In the genomic region with DNA sequence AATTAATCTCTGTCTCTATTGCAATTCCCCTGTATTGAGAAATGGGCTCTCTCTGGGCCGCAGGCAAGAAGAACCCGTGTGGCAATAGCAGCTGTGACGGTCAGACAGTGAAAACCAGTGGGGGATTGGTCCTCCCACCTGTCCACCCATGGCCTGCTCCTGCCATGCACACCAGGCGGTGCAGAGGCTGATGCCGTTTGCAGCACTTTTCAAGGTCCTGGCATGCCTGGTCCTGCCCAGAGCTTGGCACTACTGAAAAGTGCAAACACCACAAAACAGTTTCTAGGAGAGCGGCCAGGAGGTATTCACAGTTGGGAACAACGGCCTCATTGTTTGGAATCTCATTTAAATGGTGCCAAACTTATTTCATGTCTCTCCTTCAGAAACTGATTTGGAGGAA, we compare ENCODE assay signal across 11 cellular contexts. TPM values are rescaled to one million over a fixed set of nuclear protein-coding genes. Genes with fewer than 3 reads are reported as not detected.
DNase-seq lines count a peak whose midpoint lies in the region; ATAC-seq and TF ChIP-seq lines count a peak whose summit lies in the region.
"Had no signal": no experiment of that assay in that cellular context is flagged by ENCODE, and none has a peak within 500 bp of the region (broad histone marks: within the 10 kb centered on the region; RNA-seq: fewer than 3 reads in every experiment).

No MANE protein-coding gene starts in this region.

- TF ChIP-seq CTCF in type B pancreatic cell (conservative IDR thresholded peaks at IDR 0.05), result no peak

- H3K27ac Mint-ChIP-seq in type B pancreatic cell, result no peak overlapping the region
- H3K27ac Mint-ChIP-seq in activated naive CD4-positive, alpha-beta T cell treated with anti-CD3 and anti-CD28 coated beads, Interleukin-2, amount 50 U/mL, for 72 hours, result no peak overlapping the region
- H3K27ac Mint-ChIP-seq: memory B cell had no signal

- no peaks in the 10 kb centered on the region for H3K27me3 Mint-ChIP-seq in type B pancreatic cell
- H3K27me3 Mint-ChIP-seq: memory B cell had no signal

- DNase-seq in Right ventricle myocardium superior (no peak), cardiac septum (ENCODE audit: low spot score) (no peak), amygdala (lab: John Stamatoyannopoulos, UW) (peak in 53 of 56 donors; percentile 1 to 83 (median 50)), left colon (peak; percentile 31 to 47), type B pancreatic cell (ENCODE audit: extremely low spot score, unreplicated experiment) (no peak)
- no peak for DNase-seq in activated naive CD4-positive, alpha-beta T cell treated with anti-CD3 and anti-CD28 coated beads, Interleukin-2, amount 50 U/mL, for 72 hours (ENCODE audit: low spot score in 2 of 2)
- DNase-seq: ACHN, NCI-H2029 had no signal

- peak overlapping the region; percentile 39 for H3K4me3 Mint-ChIP-seq in type B pancreatic cell
- H3K4me3 Mint-ChIP-seq: memory B cell had no signal

- ATAC-seq in Right ventricle myocardium superior (ENCODE audit: poor library complexity) (peak; percentile 83), left colon (peak; percentile 86), HG03521 (IDR thresholded peaks at IDR 0.05; ENCODE audit: unreplicated experiment) (no peak), HG03175 (IDR thresholded peaks at IDR 0.05; ENCODE audit: unreplicated experiment) (no peak)
- no peak for ATAC-seq in activated naive CD4-positive, alpha-beta T cell treated with anti-CD3 and anti-CD28 coated beads, Interleukin-2, amount 50 U/mL, for 72 hours

- peaks cover 7% of the 10 kb centered on the region for H3K4me1 Mint-ChIP-seq in type B pancreatic cell (ENCODE audit: unreplicated experiment)

- peaks cover 13% of the 10 kb centered on the region for H3K36me3 Mint-ChIP-seq in type B pancreatic cell
- H3K36me3 Mint-ChIP-seq in activated naive CD4-positive, alpha-beta T cell treated with anti-CD3 and anti-CD28 coated beads, Interleukin-2, amount 50 U/mL, for 72 hours, result no peaks in the 10 kb centered on the region

- no peaks in the 10 kb centered on the region for H3K9me3 Mint-ChIP-seq in type B pancreatic cell
- no peaks in the 10 kb centered on the region for H3K9me3 Mint-ChIP-seq in activated naive CD4-positive, alpha-beta T cell treated with anti-CD3 and anti-CD28 coated beads, Interleukin-2, amount 50 U/mL, for 72 hours
- H3K9me3 Mint-ChIP-seq: memory B cell had no signal

- intact Hi-C loops in Right ventricle myocardium superior (cut with DNase I), result loop anchor here (10.0 kb wide), 1 partner anchor 65 kb away; no protein-coding TSS in a partner anchor
- intact Hi-C loops in cardiac septum (cut with DNase I), result no loop called here
- intact Hi-C loops in left colon (cut with DNase I, micrococcal nuclease), result loop anchor here (5.0 to 10.0 kb wide), 2 partner anchors 63 to 65 kb away; no protein-coding TSS in a partner anchor

RNA-seq across cellular contexts. Expression of a gene that starts 41.5 kb away (rescaled TPM):
- total RNA-seq in Right ventricle myocardium superior (12.0 TPM), cardiac septum (9.7 TPM), left colon (10 to 100 TPM in 1 of 2 donors, 1 to 10 TPM in 1; 8.5 to 10.9 TPM), type B pancreatic cell (ENCODE audit: low replicate concordance) (20.1 and 28.6 TPM in 2 replicates)
- total RNA-seq in activated naive CD4-positive, alpha-beta T cell treated with anti-CD3 and anti-CD28 coated beads, Interleukin-2, amount 50 U/mL, for 72 hours, result 10 to 100 TPM in 1 of 2 donors, 1 to 10 TPM in 1; 7.7 to 21.1 TPM

RNA-seq across cellular contexts. Expression of a gene that starts 41.9 kb away (rescaled TPM):
- total RNA-seq in Right ventricle myocardium superior (67.2 TPM), cardiac septum (74.0 TPM), left colon (10 to 100 TPM; 65.1 to 76.7 TPM), type B pancreatic cell (ENCODE audit: low replicate concordance) (128 and 151 TPM in 2 replicates)
- 100 to 1,000 TPM; 173 to 236 TPM for total RNA-seq in activated naive CD4-positive, alpha-beta T cell treated with anti-CD3 and anti-CD28 coated beads, Interleukin-2, amount 50 U/mL, for 72 hours

RNA-seq across cellular contexts. Expression of a gene that starts 45.3 kb away (rescaled TPM):
- total RNA-seq in Right ventricle myocardium superior (334 TPM), cardiac septum (251 TPM), left colon (10 to 100 TPM; 57.9 to 77.8 TPM), type B pancreatic cell (ENCODE audit: low replicate concordance) (46.5 and 54.9 TPM in 2 replicates)
- total RNA-seq in activated naive CD4-positive, alpha-beta T cell treated with anti-CD3 and anti-CD28 coated beads, Interleukin-2, amount 50 U/mL, for 72 hours, result 10 to 100 TPM; 51.2 to 56.6 TPM

RNA-seq across cellular contexts. Expression of a gene that starts 54.4 kb away (rescaled TPM):
- total RNA-seq in Right ventricle myocardium superior, result 28.4 TPM
- 32.3 TPM for total RNA-seq in cardiac septum
- 100 to 1,000 TPM in 1 of 2 donors, 10 to 100 TPM in 1; 96.5 to 100 TPM for total RNA-seq in left colon
- 125 and 127 TPM in 2 replicates for total RNA-seq in type B pancreatic cell (ENCODE audit: low replicate concordance)
- 100 to 1,000 TPM; 106 to 107 TPM for total RNA-seq in activated naive CD4-positive, alpha-beta T cell treated with anti-CD3 and anti-CD28 coated beads, Interleukin-2, amount 50 U/mL, for 72 hours

RNA-seq across cellular contexts. Expression of a gene that starts 58.0 kb away (rescaled TPM):
- total RNA-seq in Right ventricle myocardium superior (21.0 TPM), cardiac septum (13.4 TPM), left colon (10 to 100 TPM; 10.4 to 14.7 TPM), type B pancreatic cell (ENCODE audit: low replicate concordance) (19.7 and 20.1 TPM in 2 replicates)
- total RNA-seq in activated naive CD4-positive, alpha-beta T cell treated with anti-CD3 and anti-CD28 coated beads, Interleukin-2, amount 50 U/mL, for 72 hours, result 10 to 100 TPM; 18.8 to 25.1 TPM

Comparison
In these comparisons a context has a peak if more than half of its experiments do, and no peak if none do; other contexts are left out.
1. ATAC-seq: peak in Right ventricle myocardium superior (single experiment) and left colon (single experiment); none in HG03521 (single experiment), HG03175 (single experiment) and activated naive CD4-positive, alpha-beta T cell treated with anti-CD3 and anti-CD28 coated beads, Interleukin-2, amount 50 U/mL, for 72 hours (0 of 2).
2. DNase-seq: peak in amygdala (53 of 56) and left colon (2 of 2); none in Right ventricle myocardium superior (single experiment), cardiac septum (single experiment), type B pancreatic cell (single experiment) and activated naive CD4-positive, alpha-beta T cell treated with anti-CD3 and anti-CD28 coated beads, Interleukin-2, amount 50 U/mL, for 72 hours (0 of 2).